In genomic region chr1:232635778-232636356, GRCh38 we compare ENCODE assay signal across 8 cellular contexts. TPM values are rescaled to one million over a fixed set of nuclear protein-coding genes. Genes with fewer than 3 reads are reported as not detected.
DNase-seq lines count a peak whose midpoint lies in the region; ATAC-seq and TF ChIP-seq lines count a peak whose summit lies in the region.

No MANE protein-coding gene starts in this region.

- no peak overlapping the region for H3K27ac Mint-ChIP-seq in CD14-positive monocyte

- H3K36me3 Mint-ChIP-seq in CD14-positive monocyte: no peaks in the 10 kb centered on the region

- peaks cover 17% of the 10 kb centered on the region for H3K4me1 Mint-ChIP-seq in CD14-positive monocyte

- H3K9me3 ChIP-seq in suprapubic skin: no peaks in the 10 kb centered on the region

- TF ChIP-seq CTCF in CD14-positive monocyte (IDR thresholded peaks at IDR 0.05) (peak; percentile 84), astrocyte of the cerebellum (IDR thresholded peaks at IDR 0.05; ENCODE audit: low read depth, low read length, missing control alignments) (peak; percentile 49), suprapubic skin (IDR thresholded peaks at IDR 0.05) (peak; percentile 57 to 79)

- H3K4me3 ChIP-seq in astrocyte of the cerebellum (ENCODE audit: low read depth, low read length): no peak overlapping the region
- no peak overlapping the region for H3K4me3 ChIP-seq in suprapubic skin

- ATAC-seq in GM18870 (IDR thresholded peaks at IDR 0.05; ENCODE audit: unreplicated experiment) (peak; percentile 84), HG03175 (IDR thresholded peaks at IDR 0.05; ENCODE audit: unreplicated experiment) (peak; percentile 81)

- TF ChIP-seq POLR2A in suprapubic skin (IDR thresholded peaks at IDR 0.05): no peak

- H3K4me3 Mint-ChIP-seq in CD14-positive monocyte: no peak overlapping the region

- DNase-seq in CD14-positive monocyte (ENCODE audit: low spot score) (no peak), NCI-H2227 treated with DMSO at 0.1 percent for 48 hours (lab: John Stamatoyannopoulos, UW) (peak; percentile 75), astrocyte of the cerebellum (ENCODE audit: low read depth) (peak; percentile 40), iPS-NIHi11 (ENCODE audit: low spot score) (peak; percentile 43), suprapubic skin (ENCODE audit: low spot score in 2 of 2) (no peak)
- no peak for DNase-seq in effector CD4-positive, alpha-beta T cell

- H3K27me3 Mint-ChIP-seq in CD14-positive monocyte (ENCODE audit: low read depth in 3 of 3): peaks cover 0 to 2% (median 0%) of the 10 kb centered on the region in 3 donors

- under 1% methylated on average over 3 of the region's 3 CpGs for WGBS in suprapubic skin

- peaks cover 3% of the 10 kb centered on the region for H3K4me1 ChIP-seq in suprapubic skin

- H3K27me3 ChIP-seq in suprapubic skin: no peaks in the 10 kb centered on the region

- H3K27ac ChIP-seq in suprapubic skin: no peak overlapping the region

- in situ Hi-C loops in astrocyte of the cerebellum (cut with HindIII; ENCODE audit: low sequenced_read_pairs): no loop called here

- no peaks in the 10 kb centered on the region for H3K9me3 Mint-ChIP-seq in CD14-positive monocyte

- intact Hi-C loops in CD14-positive monocyte (cut with micrococcal nuclease): loop anchor here (10.0 kb wide), 2 partner anchors 319 to 609 kb away; partner anchors contain the start of gene NTPCR (in 1 of the 2)

- no peaks in the 10 kb centered on the region for H3K36me3 ChIP-seq in suprapubic skin

- no peak for TF ChIP-seq EP300 in suprapubic skin (IDR thresholded peaks at IDR 0.05)

RNA-seq across cellular contexts. Expression of gene SIPA1L2, which starts 5.9 kb away (rescaled TPM):
- polyA plus RNA-seq in CD14-positive monocyte: 1 to 10 TPM in 1 of 2 donors, under 1 TPM in 1; 0.64 to 1.3 TPM
- 10 to 100 TPM; 14.8 to 25.1 (median 20.8) TPM for total RNA-seq in suprapubic skin

Comparison
In these comparisons a context has a peak if more than half of its experiments do, and no peak if none do; other contexts are left out.
1. DNase-seq: peak in NCI-H2227 treated with DMSO at 0.1 percent for 48 hours (single experiment), astrocyte of the cerebellum (single experiment) and iPS-NIHi11 (single experiment); none in CD14-positive monocyte (single experiment), suprapubic skin (0 of 2) and effector CD4-positive, alpha-beta T cell (single experiment).
2. Peak in every context shown above with its lines, with median percentiles within 50 percentile points of each other: CTCF ChIP-seq.